ENCODE assay signal across 18 cellular contexts in the genomic region with DNA sequence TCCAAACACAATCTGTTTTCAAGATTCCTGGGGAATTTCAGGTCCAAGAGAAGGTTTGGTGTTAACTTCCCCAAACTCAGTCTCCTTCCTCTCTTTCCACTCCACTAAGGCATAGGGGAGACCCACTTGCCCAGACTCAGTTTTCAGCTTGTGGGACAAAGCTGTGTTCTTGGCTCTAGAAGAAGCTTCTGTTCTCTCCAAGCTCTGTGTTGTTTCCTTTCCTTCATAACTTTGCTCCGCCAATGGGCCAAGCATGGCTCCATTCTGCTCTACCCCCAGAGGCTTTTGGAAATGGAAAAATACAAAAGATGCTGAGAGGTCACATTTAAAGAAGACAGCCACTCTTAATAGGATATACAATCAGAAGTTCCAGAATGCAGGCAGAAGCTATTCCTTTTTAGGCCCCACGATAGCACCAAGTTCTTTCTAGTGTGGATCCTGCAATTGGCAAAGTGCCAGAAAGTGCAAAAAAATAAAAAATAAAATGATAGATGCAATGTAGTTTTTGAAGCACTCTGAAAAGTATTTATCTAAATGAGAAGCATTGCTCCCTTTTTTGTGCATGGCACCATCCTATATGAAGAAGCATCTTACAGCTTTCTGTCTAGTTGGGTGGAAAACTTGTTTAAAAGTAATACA.
"Had no signal": no experiment of that assay in that cellular context is flagged by ENCODE, and none has a peak within 500 bp of the region (broad histone marks: within the 10 kb centered on the region; RNA-seq: fewer than 3 reads in every experiment).

No MANE protein-coding gene starts in this region.

- H3K27me3 Mint-ChIP-seq: effector memory CD8-positive, alpha-beta T cell had no signal

- ATAC-seq: effector memory CD8-positive, alpha-beta T cell; naive thymus-derived CD4-positive, alpha-beta T cell; pancreas; stimulated activated effector memory CD8-positive, alpha-beta T cell treated with anti-CD3 and anti-CD28 coated beads, Interleukin-12 subunit alpha, Interleukin-12 subunit beta, amount 100 ng/mL, for 72 hours had no signal

- H3K4me3 Mint-ChIP-seq: effector memory CD8-positive, alpha-beta T cell; naive thymus-derived CD4-positive, alpha-beta T cell; nephron progenitor cell; stimulated activated effector memory CD8-positive, alpha-beta T cell treated with anti-CD3 and anti-CD28 coated beads, Interleukin-12 subunit alpha, Interleukin-12 subunit beta, amount 100 ng/mL, for 72 hours had no signal

- H3K27ac ChIP-seq: pancreas, sigmoid colon, stomach, thyroid gland had no signal

- H3K9me3 ChIP-seq: pancreas, sigmoid colon, stomach, thyroid gland had no signal

- H3K4me1 ChIP-seq: pancreas, stomach had no signal

- H3K4me3 ChIP-seq: pancreas, sigmoid colon, stomach, thyroid gland had no signal

- H3K36me3 ChIP-seq: pancreas, sigmoid colon, stomach, thyroid gland had no signal

- DNase-seq: cerebellar nuclear complex; cortex of kidney; effector memory CD8-positive, alpha-beta T cell; mesenchymal stem cell; midbrain; naive thymus-derived CD4-positive, alpha-beta T cell; nephron progenitor cell; occipital lobe; pancreas; retina; sigmoid colon; stimulated activated CD4-positive, alpha-beta T cell treated with anti-CD3 and anti-CD28 coated beads, Interleukin-2, amount 100 ng/mL, for 24 hours; stimulated activated CD4-positive, alpha-beta T cell treated with anti-CD3 and anti-CD28 coated beads, Interleukin-4, amount 100 ng/mL, for 24 hours; stimulated activated naive CD4-positive, alpha-beta T cell treated with Interleukin-2 at 50 U/mL for 16 hours; stomach; thyroid gland; trophoblast cell had no signal

- H3K36me3 Mint-ChIP-seq: naive thymus-derived CD4-positive, alpha-beta T cell; stimulated activated effector memory CD8-positive, alpha-beta T cell treated with anti-CD3 and anti-CD28 coated beads, Interleukin-12 subunit alpha, Interleukin-12 subunit beta, amount 100 ng/mL, for 72 hours had no signal

- H3K9me3 Mint-ChIP-seq: nephron progenitor cell had no signal

- H3K27me3 ChIP-seq: pancreas, sigmoid colon, stomach, thyroid gland had no signal

- H3K27ac Mint-ChIP-seq: effector memory CD8-positive, alpha-beta T cell; naive thymus-derived CD4-positive, alpha-beta T cell; nephron progenitor cell; stimulated activated effector memory CD8-positive, alpha-beta T cell treated with anti-CD3 and anti-CD28 coated beads, Interleukin-12 subunit alpha, Interleukin-12 subunit beta, amount 100 ng/mL, for 72 hours had no signal

- H3K4me1 Mint-ChIP-seq: naive thymus-derived CD4-positive, alpha-beta T cell; stimulated activated effector memory CD8-positive, alpha-beta T cell treated with anti-CD3 and anti-CD28 coated beads, Interleukin-12 subunit alpha, Interleukin-12 subunit beta, amount 100 ng/mL, for 72 hours had no signal
